ENCODE assay signal across 2 cellular contexts in genomic region chrX:153774576-153775292, GRCh38.
TF ChIP-seq lines count a peak whose summit lies in the region.

No MANE protein-coding gene starts in this region.

TF ChIP-seq in SK-N-SH, 30 proteins besides CTCF, POLR2A, EP300 and RAD21:
- TF ChIP-seq TCF12 (IDR thresholded peaks at IDR 0.05): no peak
- TF ChIP-seq POLR2AphosphoS5 (IDR thresholded peaks at IDR 0.05; ENCODE audit: low read depth, low read length): no peak
- no peak for TF ChIP-seq MEF2A (IDR thresholded peaks at IDR 0.05; ENCODE audit: borderline replicate concordance, low read depth)
- no peak for TF ChIP-seq TEAD4 (IDR thresholded peaks at IDR 0.05; ENCODE audit: borderline replicate concordance, insufficient read depth)
- TF ChIP-seq NFIC (IDR thresholded peaks at IDR 0.05; ENCODE audit: borderline replicate concordance): no peak
- TF ChIP-seq FOXM1 (IDR thresholded peaks at IDR 0.05; ENCODE audit: low read depth): no peak
- no peak for TF ChIP-seq SMC3 (IDR thresholded peaks at IDR 0.05; ENCODE audit: low read depth, low read length)
- no peak for TF ChIP-seq FOSL2 (IDR thresholded peaks at IDR 0.05; ENCODE audit: borderline replicate concordance, low read depth)
- no peak for TF ChIP-seq IRF3 (IDR thresholded peaks at IDR 0.05; ENCODE audit: low read depth, low read length)
- TF ChIP-seq PBX3 (IDR thresholded peaks at IDR 0.05): no peak
- no peak for TF ChIP-seq RXRA (IDR thresholded peaks at IDR 0.05; ENCODE audit: borderline replicate concordance, low read depth)
- TF ChIP-seq MXI1 (IDR thresholded peaks at IDR 0.05; ENCODE audit: low read depth, low read length): no peak
- no peak for TF ChIP-seq JUND (IDR thresholded peaks at IDR 0.05)
- no peak for TF ChIP-seq NRF1 (IDR thresholded peaks at IDR 0.05; ENCODE audit: low read depth, low read length)
- TF ChIP-seq YY1 (IDR thresholded peaks at IDR 0.05; ENCODE audit: low read depth): no peak
- no peak for TF ChIP-seq CHD2 (IDR thresholded peaks at IDR 0.05; ENCODE audit: low read length, partially characterized antibody)
- no peak for TF ChIP-seq EZH2phosphoT487 (IDR thresholded peaks at IDR 0.05; ENCODE audit: borderline replicate concordance, low read depth)
- TF ChIP-seq MAX (IDR thresholded peaks at IDR 0.05; ENCODE audit: low read depth): no peak
- TF ChIP-seq USF2 (IDR thresholded peaks at IDR 0.05; ENCODE audit: borderline replicate concordance, low read depth, low read length): no peak
- no peak for TF ChIP-seq GATA2 (CRISPR knock-in tag; IDR thresholded peaks at IDR 0.05)

TF ChIP-seq in SK-N-SH treated with all-trans-retinoic acid at 6 μM for 48 hours, 23 proteins besides CTCF, POLR2A, EP300 and RAD21:
- TF ChIP-seq POU6F1 (CRISPR knock-in tag; IDR thresholded peaks at IDR 0.05; ENCODE audit: borderline replicate concordance, low read depth): no peak
- TF ChIP-seq TOX (CRISPR knock-in tag; IDR thresholded peaks at IDR 0.05; ENCODE audit: borderline replicate concordance): no peak
- TF ChIP-seq ZNF8 (CRISPR knock-in tag; IDR thresholded peaks at IDR 0.05): no peak
